5 cellular contexts compared by ENCODE assay signal in the genomic region with DNA sequence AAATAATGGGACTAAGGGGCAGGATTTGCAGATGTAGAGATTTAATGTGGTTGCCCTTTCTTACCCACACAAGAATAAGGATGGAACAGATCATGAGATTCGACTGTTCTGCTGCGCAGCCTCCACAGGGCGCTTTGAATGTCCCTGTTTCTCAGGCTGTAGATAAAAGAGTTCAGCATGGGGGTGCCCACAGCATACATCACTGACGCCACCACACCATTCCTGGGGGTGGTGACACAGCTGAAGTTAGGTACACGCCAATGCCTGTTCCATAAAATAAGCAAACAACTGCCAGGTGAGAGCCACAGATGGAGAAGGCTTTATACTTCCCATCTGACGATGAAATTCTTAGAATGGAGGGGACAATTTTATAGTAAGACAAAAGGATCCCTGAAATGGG. TPM values are rescaled to one million over a fixed set of nuclear protein-coding genes. Genes with fewer than 3 reads are reported as not detected.
"Had no signal": no experiment of that assay in that cellular context is flagged by ENCODE, and none has a peak within 500 bp of the region (broad histone marks: within the 10 kb centered on the region; RNA-seq: fewer than 3 reads in every experiment).

No MANE protein-coding gene starts in this region.

RNA-seq across cellular contexts. Expression of a gene that starts 24.9 kb away (rescaled TPM):
- total RNA-seq: GM23338, H1, H9, HT-29, IMR-90 had no signal
- polyA plus RNA-seq: H1, IMR-90 had no signal
